Comparison of ENCODE assay signal across 1 cellular context in the genomic region with DNA sequence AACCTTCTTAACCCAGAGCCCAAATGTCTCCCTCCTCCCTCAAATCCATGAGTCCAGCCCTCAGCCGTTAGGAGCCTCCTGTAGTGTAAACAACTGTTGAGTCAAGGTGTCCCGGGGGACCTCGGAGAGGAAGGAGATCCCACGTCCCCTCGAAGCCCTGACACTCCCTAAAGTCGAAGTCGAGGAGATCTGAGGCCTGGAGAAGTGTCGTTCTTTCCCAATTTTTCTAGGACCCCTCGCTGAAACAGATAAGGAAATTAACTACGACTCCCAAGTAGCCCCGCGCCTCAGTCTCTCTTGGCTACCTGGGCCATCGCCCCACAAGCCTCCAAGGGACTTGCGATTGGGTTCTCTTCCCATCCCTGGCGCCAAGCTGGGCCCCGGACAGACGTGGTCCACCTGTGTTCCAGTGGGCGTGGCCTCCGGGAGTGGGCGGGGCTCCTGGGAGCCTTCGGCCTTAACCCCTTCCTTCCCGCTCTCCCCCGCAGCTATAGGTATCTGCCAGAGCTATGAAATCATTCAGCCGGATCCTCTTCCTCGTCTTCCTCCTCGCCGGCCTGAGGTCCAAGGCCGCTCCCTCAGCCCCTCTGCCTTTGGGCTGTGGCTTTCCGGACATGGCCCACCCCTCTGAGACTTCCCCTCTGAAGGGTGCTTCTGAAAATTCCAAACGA.
TF ChIP-seq lines count a peak whose summit lies in the region.

No MANE protein-coding gene starts in this region.

TF ChIP-seq in K562, 482 proteins besides CTCF, POLR2A, EP300 and RAD21 (continued from another document):
- TF ChIP-seq, protein P1, sequence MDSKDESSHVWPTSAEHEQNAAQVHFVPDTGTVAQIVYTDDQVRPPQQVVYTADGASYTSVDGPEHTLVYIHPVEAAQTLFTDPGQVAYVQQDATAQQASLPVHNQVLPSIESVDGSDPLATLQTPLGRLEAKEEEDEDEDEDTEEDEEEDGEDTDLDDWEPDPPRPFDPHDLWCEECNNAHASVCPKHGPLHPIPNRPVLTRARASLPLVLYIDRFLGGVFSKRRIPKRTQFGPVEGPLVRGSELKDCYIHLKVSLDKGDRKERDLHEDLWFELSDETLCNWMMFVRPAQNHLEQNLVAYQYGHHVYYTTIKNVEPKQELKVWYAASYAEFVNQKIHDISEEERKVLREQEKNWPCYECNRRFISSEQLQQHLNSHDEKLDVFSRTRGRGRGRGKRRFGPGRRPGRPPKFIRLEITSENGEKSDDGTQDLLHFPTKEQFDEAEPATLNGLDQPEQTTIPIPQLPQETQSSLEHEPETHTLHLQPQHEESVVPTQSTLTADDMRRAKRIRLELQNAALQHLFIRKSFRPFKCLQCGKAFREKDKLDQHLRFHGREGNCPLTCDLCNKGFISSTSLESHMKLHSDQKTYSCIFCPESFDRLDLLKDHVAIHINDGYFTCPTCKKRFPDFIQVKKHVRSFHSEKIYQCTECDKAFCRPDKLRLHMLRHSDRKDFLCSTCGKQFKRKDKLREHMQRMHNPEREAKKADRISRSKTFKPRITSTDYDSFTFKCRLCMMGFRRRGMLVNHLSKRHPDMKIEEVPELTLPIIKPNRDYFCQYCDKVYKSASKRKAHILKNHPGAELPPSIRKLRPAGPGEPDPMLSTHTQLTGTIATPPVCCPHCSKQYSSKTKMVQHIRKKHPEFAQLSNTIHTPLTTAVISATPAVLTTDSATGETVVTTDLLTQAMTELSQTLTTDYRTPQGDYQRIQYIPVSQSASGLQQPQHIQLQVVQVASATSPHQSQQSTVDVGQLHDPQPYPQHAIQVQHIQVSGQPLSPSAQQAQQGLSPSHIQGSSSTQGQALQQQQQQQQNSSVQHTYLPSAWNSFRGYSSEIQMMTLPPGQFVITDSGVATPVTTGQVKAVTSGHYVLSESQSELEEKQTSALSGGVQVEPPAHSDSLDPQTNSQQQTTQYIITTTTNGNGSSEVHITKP (IDR thresholded peaks at IDR 0.05; ENCODE audit: partially characterized antibody), result peak; percentile 74
- TF ChIP-seq ZNF324 (CRISPR knock-in tag; IDR thresholded peaks at IDR 0.05) (no peak), HDAC6 (IDR thresholded peaks at IDR 0.05; ENCODE audit: low read depth, low read length) (no peak), ZNF253 (CRISPR knock-in tag; conservative IDR thresholded peaks at IDR 0.05) (no peak), TBP (optimal IDR thresholded peaks at IDR 0.05; ENCODE audit: low read depth, low read length) (peak; percentile 48), PHF8 (IDR thresholded peaks at IDR 0.05; ENCODE audit: borderline replicate concordance, low read length) (peak; percentile 24; the same call in 1 of the 2 replicates), ATF7 (IDR thresholded peaks at IDR 0.05) (peak; percentile 43), ZFP36 (IDR thresholded peaks at IDR 0.05; ENCODE audit: low read depth, low read length, partially characterized antibody) (no peak), ZNF668 (CRISPR knock-in tag; IDR thresholded peaks at IDR 0.05) (no peak), MAZ (CRISPR knock-in tag; conservative IDR thresholded peaks at IDR 0.05 in 1 of 2, IDR thresholded peaks at IDR 0.05 in 1 of 2) (peak in 1 of 2 experiments; percentile 44; a peak in 1 of 4 replicates), L3MBTL2 (IDR thresholded peaks at IDR 0.05) (peak; percentile 57), JUND (IDR thresholded peaks at IDR 0.05; ENCODE audit: borderline replicate concordance, low read depth, low read length) (no peak), JUND (tag; IDR thresholded peaks at IDR 0.05; ENCODE audit: borderline replicate concordance, low read depth, low read length) (0 out of 3 replicates have a peak, but pooled peaks have one; percentile 10), SP1 (CRISPR knock-in tag; IDR thresholded peaks at IDR 0.05) (peak; percentile 71), SIN3B (IDR thresholded peaks at IDR 0.05; ENCODE audit: low read depth) (no peak)
- TF ChIP-seq, protein P2, sequence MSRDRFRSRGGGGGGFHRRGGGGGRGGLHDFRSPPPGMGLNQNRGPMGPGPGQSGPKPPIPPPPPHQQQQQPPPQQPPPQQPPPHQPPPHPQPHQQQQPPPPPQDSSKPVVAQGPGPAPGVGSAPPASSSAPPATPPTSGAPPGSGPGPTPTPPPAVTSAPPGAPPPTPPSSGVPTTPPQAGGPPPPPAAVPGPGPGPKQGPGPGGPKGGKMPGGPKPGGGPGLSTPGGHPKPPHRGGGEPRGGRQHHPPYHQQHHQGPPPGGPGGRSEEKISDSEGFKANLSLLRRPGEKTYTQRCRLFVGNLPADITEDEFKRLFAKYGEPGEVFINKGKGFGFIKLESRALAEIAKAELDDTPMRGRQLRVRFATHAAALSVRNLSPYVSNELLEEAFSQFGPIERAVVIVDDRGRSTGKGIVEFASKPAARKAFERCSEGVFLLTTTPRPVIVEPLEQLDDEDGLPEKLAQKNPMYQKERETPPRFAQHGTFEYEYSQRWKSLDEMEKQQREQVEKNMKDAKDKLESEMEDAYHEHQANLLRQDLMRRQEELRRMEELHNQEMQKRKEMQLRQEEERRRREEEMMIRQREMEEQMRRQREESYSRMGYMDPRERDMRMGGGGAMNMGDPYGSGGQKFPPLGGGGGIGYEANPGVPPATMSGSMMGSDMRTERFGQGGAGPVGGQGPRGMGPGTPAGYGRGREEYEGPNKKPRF (IDR thresholded peaks at IDR 0.05; ENCODE audit: low read depth, low read length), result no peak
- TF ChIP-seq, protein P3, sequence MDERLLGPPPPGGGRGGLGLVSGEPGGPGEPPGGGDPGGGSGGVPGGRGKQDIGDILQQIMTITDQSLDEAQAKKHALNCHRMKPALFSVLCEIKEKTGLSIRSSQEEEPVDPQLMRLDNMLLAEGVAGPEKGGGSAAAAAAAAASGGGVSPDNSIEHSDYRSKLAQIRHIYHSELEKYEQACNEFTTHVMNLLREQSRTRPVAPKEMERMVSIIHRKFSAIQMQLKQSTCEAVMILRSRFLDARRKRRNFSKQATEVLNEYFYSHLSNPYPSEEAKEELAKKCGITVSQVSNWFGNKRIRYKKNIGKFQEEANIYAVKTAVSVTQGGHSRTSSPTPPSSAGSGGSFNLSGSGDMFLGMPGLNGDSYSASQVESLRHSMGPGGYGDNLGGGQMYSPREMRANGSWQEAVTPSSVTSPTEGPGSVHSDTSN (CRISPR knock-in tag; IDR thresholded peaks at IDR 0.05; ENCODE audit: low read depth), result no peak
- TF ChIP-seq, protein P3 (tag; conservative IDR thresholded peaks at IDR 0.05; ENCODE audit: low read depth), result no peak
